26 cellular contexts compared by ENCODE assay signal in the genomic region with DNA sequence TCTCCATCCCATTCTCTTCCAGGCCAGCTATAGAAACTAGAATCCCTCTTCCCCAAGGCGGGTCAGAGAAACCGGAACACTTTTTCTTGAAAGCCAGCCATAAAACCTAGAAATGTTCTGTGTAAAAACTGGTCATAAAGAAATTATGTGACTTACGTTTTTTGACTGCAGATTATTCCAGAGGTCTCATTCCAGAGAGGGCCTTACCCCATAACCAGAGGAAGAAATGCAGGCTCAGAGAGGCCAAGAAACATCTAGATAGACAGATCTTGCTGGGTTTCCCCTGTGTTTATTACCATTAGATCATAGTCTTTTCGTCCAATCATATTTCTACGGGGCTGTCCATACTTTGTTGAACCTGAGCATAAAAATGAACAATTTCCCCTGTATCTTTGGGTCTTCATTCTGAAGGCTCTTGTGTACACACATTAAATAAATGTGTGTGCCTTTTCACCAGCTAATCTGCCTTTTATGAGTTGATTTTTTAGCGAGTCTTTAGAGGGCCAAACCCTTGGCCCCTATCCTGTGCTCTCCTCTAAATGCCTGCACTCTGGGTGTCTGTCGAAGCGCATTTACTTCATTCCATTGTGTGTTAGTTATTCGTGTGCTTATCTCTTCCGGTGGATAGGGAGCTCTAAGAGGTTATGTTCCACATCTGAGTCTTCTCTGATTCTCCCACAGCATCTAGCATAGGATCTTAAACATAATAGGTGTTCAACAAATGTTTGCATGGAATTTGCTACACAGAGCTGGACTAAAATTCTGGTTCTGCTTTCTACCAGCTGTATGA.
"Had no signal": no experiment of that assay in that cellular context is flagged by ENCODE, and none has a peak within 500 bp of the region (broad histone marks: within the 10 kb centered on the region; RNA-seq: fewer than 3 reads in every experiment).

No MANE protein-coding gene starts in this region.

- H3K27me3 ChIP-seq: neutrophil, right lobe of liver, vagina had no signal

- ATAC-seq: naive thymus-derived CD8-positive, alpha-beta T cell; natural killer cell treated with Interleukin-12 subunit alpha and Interleukin-12 subunit beta and Interleukin-15 and Interleukin-18, amount 100 ng/mL, for 72 hours; psoas muscle; right cardiac atrium; right lobe of liver; stimulated activated effector memory CD8-positive, alpha-beta T cell treated with anti-CD3 and anti-CD28 coated beads, Interleukin-12 subunit alpha, Interleukin-12 subunit beta, amount 100 ng/mL, for 72 hours; stimulated activated naive B cell treated with anti-CD40 and anti-IgM and Interleukin-4, amounts not matched to agents 10 μg/mL and 1 μg/mL and 100 μg/mL, for 72 hours had no signal

- H3K9ac ChIP-seq: parathyroid adenoma had no signal

- H3K27ac ChIP-seq: neutrophil, parathyroid adenoma, psoas muscle, right lobe of liver, sigmoid colon, stomach, thoracic aorta, tibial artery, transverse colon, upper lobe of left lung, vagina had no signal

- FAIRE-seq: small intestine, urothelium cell line had no signal

- H3K9me3 ChIP-seq: neutrophil, psoas muscle, right lobe of liver, sigmoid colon, stomach, thoracic aorta, tibial artery, transverse colon, upper lobe of left lung, vagina had no signal

- H3K4me3 ChIP-seq: psoas muscle, right lobe of liver, sigmoid colon, stomach, thoracic aorta, tibial artery, transverse colon, upper lobe of left lung, vagina had no signal

- H3K4me1 ChIP-seq: psoas muscle, right lobe of liver had no signal

- H3K79me2 ChIP-seq: parathyroid adenoma had no signal

- H2AFZ ChIP-seq: parathyroid adenoma had no signal

- H3K36me3 ChIP-seq: neutrophil, right lobe of liver, sigmoid colon, stomach, thoracic aorta, tibial artery, transverse colon, upper lobe of left lung, vagina had no signal

- DNase-seq: naive thymus-derived CD8-positive, alpha-beta T cell; nephron progenitor cell; nucleus accumbens; posterior cingulate gyrus; psoas muscle; right cardiac atrium; right lobe of liver; sigmoid colon; small intestine; stimulated activated CD4-positive, alpha-beta T cell treated with anti-CD3 and anti-CD28 coated beads, Interleukin-15, amount 100 ng/mL, for 24 hours; stimulated activated CD4-positive, alpha-beta T cell treated with anti-CD3 and anti-CD28 coated beads, Interleukin-2, amount 100 ng/mL, for 24 hours; stimulated activated CD4-positive, alpha-beta T cell treated with anti-CD3 and anti-CD28 coated beads, Interleukin-2, amount 100 ng/mL, for 48 hours; stimulated activated CD4-positive, alpha-beta T cell treated with anti-CD3 and anti-CD28 coated beads, Interleukin-4, amount 100 ng/mL, for 24 hours; stimulated activated naive B cell treated with anti-CD40 and anti-IgM and Interleukin-4, amounts not matched to agents 10 μg/mL and 1 μg/mL and 100 μg/mL, for 72 hours; stimulated activated naive CD4-positive, alpha-beta T cell treated with Interleukin-2 at 50 U/mL for 16 hours; stomach; tibial artery; transverse colon; upper lobe of left lung had no signal
